Comparison of ENCODE assay signal across 9 cellular contexts in genomic region chr9:25716220-25716872, GRCh38. TPM values are rescaled to one million over a fixed set of nuclear protein-coding genes. Genes with fewer than 3 reads are reported as not detected.
DNase-seq lines count a peak whose midpoint lies in the region; ATAC-seq, FAIRE-seq and TF ChIP-seq lines count a peak whose summit lies in the region.
"Had no signal": no experiment of that assay in that cellular context is flagged by ENCODE, and none has a peak within 500 bp of the region (broad histone marks: within the 10 kb centered on the region; RNA-seq: fewer than 3 reads in every experiment).

No MANE protein-coding gene starts in this region.

- no peaks in the 10 kb centered on the region for H3K27me3 ChIP-seq in osteoblast (ENCODE audit: insufficient read depth, low read length)

- peak; percentile 2 for DNase-seq in HFF-Myc (ENCODE audit: extremely low read depth, low read depth)
- DNase-seq in RKO (ENCODE audit: low spot score): peak; percentile 80
- peak; percentile 84 for DNase-seq in fibroblast of pulmonary artery (ENCODE audit: low read depth)
- DNase-seq in osteoblast (ENCODE audit: insufficient read length, low spot score, missing footprints): no peak
- no peak for DNase-seq in GM12892 (ENCODE audit: insufficient read length)
- no peak for DNase-seq in occipital lobe (lab: John Stamatoyannopoulos, UW)
- no peak for DNase-seq in NCI-H774 (lab: John Stamatoyannopoulos, UW)

- no peak overlapping the region for H3K4me2 ChIP-seq in osteoblast (ENCODE audit: insufficient read depth, low read length)

- H3K4me3 ChIP-seq in HFF-Myc (replicated peaks; ENCODE audit: low read depth, low read length) (no peak overlapping the region), fibroblast of pulmonary artery (replicated peaks; ENCODE audit: low read depth, low read length) (no peak overlapping the region), osteoblast (ENCODE audit: insufficient read depth, low read length) (no peak overlapping the region)
- H3K4me3 ChIP-seq: lung had no signal

- H2AFZ ChIP-seq in osteoblast (ENCODE audit: low read length): peak overlapping the region; percentile 69

- H3K4me1 ChIP-seq in osteoblast (ENCODE audit: insufficient read depth, low read length): no peaks in the 10 kb centered on the region

- H3K36me3 ChIP-seq in osteoblast (ENCODE audit: insufficient read depth, low read length): no peaks in the 10 kb centered on the region

- no peak for TF ChIP-seq POLR2A in GM12892 (IDR thresholded peaks at IDR 0.05; ENCODE audit: low read depth, low read length)

- no peaks in the 10 kb centered on the region for H3K9me3 ChIP-seq in osteoblast (ENCODE audit: low read depth, low read length)

- TF ChIP-seq CTCF in HFF-Myc (IDR thresholded peaks at IDR 0.05; ENCODE audit: low read depth, low read length, missing control alignments) (peak; percentile 27), fibroblast of pulmonary artery (IDR thresholded peaks at IDR 0.05; ENCODE audit: low read length, missing control alignments) (peak; percentile 90), osteoblast (IDR thresholded peaks at IDR 0.05; ENCODE audit: extremely low read depth, low read depth, low read length) (peak; percentile 63)

- no peaks in the 10 kb centered on the region for H3K79me2 ChIP-seq in osteoblast (ENCODE audit: insufficient read depth, low read length)

- H4K20me1 ChIP-seq in osteoblast (ENCODE audit: insufficient read depth, low read length): no peaks in the 10 kb centered on the region

- no peak overlapping the region for H3K27ac ChIP-seq in osteoblast (ENCODE audit: low read depth, low read length)

- FAIRE-seq in GM12892 (lab: Jason Lieb, UNC): no peak

- ATAC-seq in HG03460 (IDR thresholded peaks at IDR 0.05; ENCODE audit: unreplicated experiment): no peak

RNA-seq across cellular contexts. Expression of gene TUSC1, which starts 38.1 kb away (rescaled TPM):
- total RNA-seq in osteoblast: 12.7 and 13.8 TPM in 2 replicates
- 0.36 TPM for polyA plus RNA-seq in GM12892 (2012; ENCODE audit: missing spikeins)
- 10.5 TPM for total RNA-seq in occipital lobe

Comparison
In these comparisons a context has a peak if more than half of its experiments do, and no peak if none do; other contexts are left out.
1. DNase-seq: peak in HFF-Myc (single experiment), RKO (single experiment) and fibroblast of pulmonary artery (single experiment); none in osteoblast (single experiment), GM12892 (single experiment), occipital lobe (single experiment) and NCI-H774 (single experiment).
2. CTCF ChIP-seq: peak in every context shown above with its lines; median percentile 90 in fibroblast of pulmonary artery; 63 in osteoblast; 27 in HFF-Myc.